Comparison of ENCODE assay signal across 15 cellular contexts in the genomic region with DNA sequence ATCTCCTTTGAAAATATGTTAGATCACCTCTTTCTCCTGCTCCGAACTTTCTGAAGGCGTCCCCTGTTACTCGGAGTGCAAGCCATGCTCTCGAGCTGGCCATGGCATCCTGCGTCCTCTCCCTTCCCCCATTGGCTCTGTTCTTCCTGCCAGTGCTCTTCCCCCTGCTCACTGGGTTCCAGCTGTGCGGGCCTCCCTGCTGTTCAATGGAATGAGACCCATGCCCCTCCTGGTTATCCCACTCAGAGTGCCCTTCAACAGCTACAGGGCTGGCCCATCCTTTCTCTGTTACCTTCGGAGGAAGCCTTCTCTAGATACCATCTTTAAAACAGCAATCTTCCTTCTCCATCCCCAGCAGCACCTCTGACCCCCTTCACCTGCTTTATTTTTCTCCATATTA.
DNase-seq lines count a peak whose midpoint lies in the region; ATAC-seq and TF ChIP-seq lines count a peak whose summit lies in the region.
"Had no signal": no experiment of that assay in that cellular context is flagged by ENCODE, and none has a peak within 500 bp of the region (broad histone marks: within the 10 kb centered on the region; RNA-seq: fewer than 3 reads in every experiment).

No MANE protein-coding gene starts in this region.

- H3K9ac ChIP-seq in BLaER1, result no peak overlapping the region
- H3K9ac ChIP-seq in DND-41 (ENCODE audit: low read depth, low read length), result no peak overlapping the region
- H3K9ac ChIP-seq in neural progenitor cell, result no peak overlapping the region
- H3K9ac ChIP-seq: GM23248 had no signal

- H3K9me3 ChIP-seq in BLaER1 (no peaks in the 10 kb centered on the region), DND-41 (ENCODE audit: insufficient read depth, low read length, severe bottlenecking) (no peaks in the 10 kb centered on the region), neural progenitor cell (ENCODE audit: low read depth) (no peaks in the 10 kb centered on the region)
- H3K9me3 ChIP-seq: Caco-2 had no signal

- peaks cover 3% of the 10 kb centered on the region for H3F3A ChIP-seq in neural progenitor cell (ENCODE audit: low read depth)

- H3K4me3 ChIP-seq in BLaER1, result no peak overlapping the region
- no peak overlapping the region for H3K4me3 ChIP-seq in DND-41 (ENCODE audit: low read depth in 1 of 2, low read length in 2 of 2)
- no peak overlapping the region for H3K4me3 ChIP-seq in neural progenitor cell
- H3K4me3 ChIP-seq: GM23248 had no signal

- H3K27ac ChIP-seq in BLaER1 (no peak overlapping the region), DND-41 (ENCODE audit: low read length) (peak overlapping the region; percentile 48; the same call in 1 of the 2 replicates), neural progenitor cell (no peak overlapping the region)
- H3K27ac ChIP-seq: C4-2B, GM23248, HL-60 had no signal

- POLR2A ChIA-PET in WTC11 (lab: Charles Lee), result no interaction called here

- no peaks in the 10 kb centered on the region for H3K9me3 Mint-ChIP-seq in WTC11
- H3K9me3 Mint-ChIP-seq in neural progenitor cell, result no peaks in the 10 kb centered on the region
- H3K9me3 Mint-ChIP-seq: CD8-positive, alpha-beta memory T cell had no signal

- H3K27me3 Mint-ChIP-seq in WTC11 (ENCODE audit: low read depth) (no peaks in the 10 kb centered on the region), neural progenitor cell (ENCODE audit: insufficient read depth, low read depth) (peaks cover 2% of the 10 kb centered on the region)

- H3K36me3 ChIP-seq in BLaER1, result no peaks in the 10 kb centered on the region
- no peaks in the 10 kb centered on the region for H3K36me3 ChIP-seq in DND-41 (ENCODE audit: insufficient read depth, low read length)
- H3K36me3 ChIP-seq in neural progenitor cell, result no peaks in the 10 kb centered on the region

- H3K4me2 ChIP-seq in BLaER1 (peak overlapping the region; percentile 29), DND-41 (ENCODE audit: insufficient read depth, low read length) (no peak overlapping the region), neural progenitor cell (peak overlapping the region; percentile 7)

- peaks cover 3% of the 10 kb centered on the region for H4K20me1 ChIP-seq in BLaER1
- no peaks in the 10 kb centered on the region for H4K20me1 ChIP-seq in DND-41 (ENCODE audit: insufficient read depth, low read length)
- H4K20me1 ChIP-seq in neural progenitor cell (ENCODE audit: low read depth), result no peaks in the 10 kb centered on the region

- H3K4me3 Mint-ChIP-seq in WTC11, result no peak overlapping the region
- H3K4me3 Mint-ChIP-seq in neural progenitor cell, result no peak overlapping the region
- H3K4me3 Mint-ChIP-seq: CD8-positive, alpha-beta memory T cell had no signal

- no peak for DNase-seq in DND-41
- no peak for DNase-seq in WTC11 (ENCODE audit: low spot score)
- DNase-seq in neural progenitor cell (ENCODE audit: low spot score), result no peak
- DNase-seq in DMS79 treated with DMSO at 0.1 percent for 48 hours (lab: John Stamatoyannopoulos, UW), result no peak
- DNase-seq: 8988T; AML-193; Caco-2; CD8-positive, alpha-beta memory T cell; GM23248; H7 had no signal

- H3K79me2 ChIP-seq in DND-41 (ENCODE audit: insufficient read depth, low read length) (no peaks in the 10 kb centered on the region), neural progenitor cell (ENCODE audit: low read depth) (no peaks in the 10 kb centered on the region)

- H3K4me1 ChIP-seq in BLaER1 (peaks cover 72% of the 10 kb centered on the region), DND-41 (ENCODE audit: insufficient read depth, low read length) (peaks cover 66% of the 10 kb centered on the region), neural progenitor cell (peaks cover 43% of the 10 kb centered on the region)
- H3K4me1 ChIP-seq: Caco-2 had no signal

- H3K36me3 Mint-ChIP-seq in WTC11 (no peaks in the 10 kb centered on the region), neural progenitor cell (peaks cover 1% of the 10 kb centered on the region)

- CTCF ChIA-PET in WTC11 (lab: Charles Lee), result no interaction called here

- H2AFZ ChIP-seq in DND-41 (ENCODE audit: low read depth, low read length) (no peak overlapping the region), neural progenitor cell (replicated peaks) (no peak overlapping the region)
- H2AFZ ChIP-seq: GM23248 had no signal

- TF ChIP-seq CTCF in DND-41 (IDR thresholded peaks at IDR 0.05; ENCODE audit: borderline replicate concordance, extremely low read depth, low read length, poor library complexity, severe bottlenecking), result no peak
- TF ChIP-seq CTCF in WTC11 (IDR thresholded peaks at IDR 0.05), result no peak
- TF ChIP-seq CTCF in neural progenitor cell (IDR thresholded peaks at IDR 0.05), result no peak

- H3K27me3 ChIP-seq in BLaER1, result no peaks in the 10 kb centered on the region
- H3K27me3 ChIP-seq in DND-41 (ENCODE audit: insufficient read depth, low read length, poor library complexity), result no peaks in the 10 kb centered on the region
- H3K27me3 ChIP-seq in neural progenitor cell, result no peaks in the 10 kb centered on the region

- ATAC-seq in DND-41 (ENCODE audit: insufficient read depth, low read depth) (no peak), WTC11 (no peak; the same call in 1 of the 2 replicates), HG02840 (IDR thresholded peaks at IDR 0.05; ENCODE audit: low FRiP score, unreplicated experiment) (no peak), HG02588 (IDR thresholded peaks at IDR 0.05; ENCODE audit: unreplicated experiment) (no peak)

- H3K4me1 Mint-ChIP-seq in WTC11 (peaks cover 48% of the 10 kb centered on the region), neural progenitor cell (peaks cover 38% of the 10 kb centered on the region)

- H3K27ac Mint-ChIP-seq in WTC11, result no peak overlapping the region
- H3K27ac Mint-ChIP-seq in neural progenitor cell, result peak overlapping the region; percentile 39
- H3K27ac Mint-ChIP-seq: CD8-positive, alpha-beta memory T cell had no signal

TF ChIP-seq in WTC11, 78 proteins besides CTCF, POLR2A, EP300 and RAD21:
- TF ChIP-seq ZNF423 (CRISPR knock-in tag; IDR thresholded peaks at IDR 0.05) (peak; percentile 54; the same call in 1 of the 2 replicates), GABPB1 (CRISPR knock-in tag; IDR thresholded peaks at IDR 0.05) (no peak)
